8 cellular contexts compared by ENCODE assay signal in the genomic region with DNA sequence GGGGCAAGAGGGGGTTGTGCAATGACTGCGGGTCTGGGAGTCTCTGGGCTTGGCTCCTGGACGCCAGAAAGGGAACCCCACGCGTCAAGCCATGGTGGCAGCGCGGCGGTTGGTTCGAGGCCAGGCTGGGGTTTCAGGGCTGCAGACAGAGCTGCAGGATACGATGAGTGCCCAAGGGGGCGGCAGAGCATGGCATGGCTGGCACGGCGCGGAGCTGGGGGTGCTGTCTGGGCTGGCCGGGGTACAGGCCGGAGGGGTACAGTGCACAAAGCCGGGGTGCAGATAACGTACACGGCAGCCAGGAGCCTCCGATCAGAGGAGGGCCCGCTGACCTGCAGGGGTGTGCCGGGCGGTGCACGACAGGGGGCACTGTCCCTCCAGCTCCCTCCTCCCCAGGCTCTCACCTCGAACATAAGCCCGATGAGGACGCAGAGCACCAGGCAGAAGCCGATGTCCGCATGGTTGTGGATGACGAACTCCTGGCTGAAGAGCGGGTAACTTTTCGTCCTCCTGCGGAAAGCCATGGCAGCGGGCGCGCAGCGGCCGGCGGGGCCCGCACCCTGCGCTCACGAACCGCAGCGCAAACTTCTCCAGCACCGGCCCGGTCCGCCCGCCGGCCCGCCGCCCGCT. TPM values are rescaled to one million over a fixed set of nuclear protein-coding genes. Genes with fewer than 3 reads are reported as not detected.
DNase-seq lines count a peak whose midpoint lies in the region; ATAC-seq and TF ChIP-seq lines count a peak whose summit lies in the region.

No MANE protein-coding gene starts in this region.

- H3K9me3 Mint-ChIP-seq in Caco-2 (ENCODE audit: unreplicated experiment) = no peaks in the 10 kb centered on the region
- no peaks in the 10 kb centered on the region for H3K9me3 Mint-ChIP-seq in activated T-helper 2 cell treated with anti-CD3 and anti-CD28 coated beads, Interferon-gamma antibody, Interleukin-2, Interleukin-4, amounts not matched to agents 10 μg/mL and 5 μg/mL and 100 μg/mL, durations not matched to agents 14 hours and 24 hours and 36 hours
- H3K9me3 Mint-ChIP-seq in type B pancreatic cell = no peaks in the 10 kb centered on the region

- CTCF ChIA-PET in Caco-2 (lab: Charles Lee) = interaction anchor here (0.7 to 2.3 kb wide), 6 partner anchors 9 to 87 kb away, joined by 3 to 13 read pairs (median 4); no protein-coding TSS in a partner anchor
- CTCF ChIA-PET in Panc1 (lab: Charles Lee) = interaction anchor here (0.6 to 1.2 kb wide), 2 partner anchors 74 to 159 kb away, joined by 3 read pairs; no protein-coding TSS in a partner anchor

- H3K36me3 ChIP-seq in Caco-2 (ENCODE audit: control insufficient read depth, insufficient read depth, low read length) (no peaks in the 10 kb centered on the region), Panc1 (ENCODE audit: control insufficient read depth, insufficient read depth, low read length) (0 out of 2 replicates have a peak, but pooled peaks cover 2% of the 10 kb centered on the region)

- TF ChIP-seq CTCF in Caco-2 (IDR thresholded peaks at IDR 0.05; ENCODE audit: insufficient read depth in 1 of 2, low read depth in 1 of 2, low read length in 1 of 2, severe bottlenecking in 1 of 2, unreplicated experiment in 1 of 2) (peak; percentile 41 to 75), Panc1 (IDR thresholded peaks at IDR 0.05) (peak; percentile 81), omental fat pad (IDR thresholded peaks at IDR 0.05) (no peak), type B pancreatic cell (conservative IDR thresholded peaks at IDR 0.05) (peak; percentile 67)

- H3K4me3 ChIP-seq in Caco-2 (ENCODE audit: low read depth, low read length) (peak overlapping the region; percentile 80), Panc1 (ENCODE audit: low read depth in 2 of 2, low read length in 2 of 2) (peak overlapping the region; percentile 60 to 79)

- POLR2A ChIA-PET in Caco-2 (lab: Charles Lee) (interaction anchor here (0.6 to 1.4 kb wide), 6 partner anchors 10 to 1275 kb away, joined by 3 to 10 read pairs (median 4); no protein-coding TSS in a partner anchor), Panc1 (lab: Charles Lee) (interaction anchor here (0.6 to 1.4 kb wide), 3 partner anchors 13 to 155 kb away, joined by 3 to 5 read pairs (median 4); no protein-coding TSS in a partner anchor)

- peaks cover 65% of the 10 kb centered on the region for H3K4me1 ChIP-seq in Caco-2
- H3K4me1 ChIP-seq in Panc1 (ENCODE audit: control insufficient read depth, insufficient read depth, low read length) = peaks cover 37% of the 10 kb centered on the region

- ATAC-seq in GM19395 (IDR thresholded peaks at IDR 0.05; ENCODE audit: unreplicated experiment) (peak; percentile 69), HG03469 (IDR thresholded peaks at IDR 0.05; ENCODE audit: unreplicated experiment) (peak; percentile 42), Panc1 (peak; percentile 88), omental fat pad (ENCODE audit: low FRiP score) (peak; percentile 70)

- DNase-seq in Caco-2 (peak; percentile 77 to 79), Panc1 (ENCODE audit: low read depth, low spot score) (no peak), foreskin melanocyte (peak; percentile 79), omental fat pad (ENCODE audit: low spot score) (no peak), type B pancreatic cell (ENCODE audit: extremely low spot score, unreplicated experiment) (no peak)
- no peak for DNase-seq in activated T-helper 2 cell treated with anti-CD3 and anti-CD28 coated beads, Interferon-gamma antibody, Interleukin-2, Interleukin-4, amounts not matched to agents 10 μg/mL and 5 μg/mL and 100 μg/mL, durations not matched to agents 14 hours and 24 hours and 36 hours (ENCODE audit: low spot score)

- H3K4me3 Mint-ChIP-seq in Caco-2 (ENCODE audit: unreplicated experiment) = peak overlapping the region; percentile 81
- H3K4me3 Mint-ChIP-seq in activated T-helper 2 cell treated with anti-CD3 and anti-CD28 coated beads, Interferon-gamma antibody, Interleukin-2, Interleukin-4, amounts not matched to agents 10 μg/mL and 5 μg/mL and 100 μg/mL, durations not matched to agents 14 hours and 24 hours and 36 hours (ENCODE audit: low read depth) = peak overlapping the region; percentile 85
- H3K4me3 Mint-ChIP-seq in type B pancreatic cell = peak overlapping the region; percentile 85

- BruUV-seq in Caco-2 (replicated peaks; lab: Mats Ljungman, UMichigan) = no TSS peak
- no TSS peak for BruUV-seq in Panc1 (replicated peaks; lab: Mats Ljungman, UMichigan)

- peak overlapping the region; percentile 90 for H3K27ac ChIP-seq in Panc1 (ENCODE audit: low read length)

- peaks cover 21% of the 10 kb centered on the region for H3K36me3 Mint-ChIP-seq in Caco-2 (ENCODE audit: insufficient read depth, unreplicated experiment)
- peaks cover 4% of the 10 kb centered on the region for H3K36me3 Mint-ChIP-seq in activated T-helper 2 cell treated with anti-CD3 and anti-CD28 coated beads, Interferon-gamma antibody, Interleukin-2, Interleukin-4, amounts not matched to agents 10 μg/mL and 5 μg/mL and 100 μg/mL, durations not matched to agents 14 hours and 24 hours and 36 hours (ENCODE audit: low read depth)
- H3K36me3 Mint-ChIP-seq in type B pancreatic cell = peaks cover 5% of the 10 kb centered on the region

- peak overlapping the region; percentile 61 for H3K27ac Mint-ChIP-seq in Caco-2 (ENCODE audit: unreplicated experiment)
- H3K27ac Mint-ChIP-seq in activated T-helper 2 cell treated with anti-CD3 and anti-CD28 coated beads, Interferon-gamma antibody, Interleukin-2, Interleukin-4, amounts not matched to agents 10 μg/mL and 5 μg/mL and 100 μg/mL, durations not matched to agents 14 hours and 24 hours and 36 hours = peak overlapping the region; percentile 53
- peak overlapping the region; percentile 74 for H3K27ac Mint-ChIP-seq in type B pancreatic cell

- H3K9me3 ChIP-seq in Caco-2 = no peaks in the 10 kb centered on the region
- H3K9me3 ChIP-seq in Panc1 (ENCODE audit: control insufficient read depth, insufficient read depth, low read depth, low read length) = no peaks in the 10 kb centered on the region

- intact Hi-C loops in Caco-2 (cut with micrococcal nuclease; ENCODE audit: unreplicated experiment) (loop anchor here (1.0 to 10.0 kb wide), 4 partner anchors 9 to 292 kb away; a partner anchor contains a TSS), Panc1 (cut with micrococcal nuclease; ENCODE audit: unreplicated experiment) (loop anchor here (5.0 kb wide), 2 partner anchors 59 to 159 kb away; no protein-coding TSS in a partner anchor)
- intact Hi-C loops in activated T-helper 2 cell treated with anti-CD3 and anti-CD28 coated beads, Interferon-gamma antibody, Interleukin-2, Interleukin-4, amounts not matched to agents 10 μg/mL and 5 μg/mL and 100 μg/mL, durations not matched to agents 14 hours and 24 hours and 36 hours (cut with micrococcal nuclease) = loop anchor here (1.0 to 10.0 kb wide), 6 partner anchors 58 to 412 kb away; a partner anchor contains a TSS

- peaks cover 48% of the 10 kb centered on the region for H3K4me1 Mint-ChIP-seq in Caco-2 (ENCODE audit: low read depth, unreplicated experiment)
- H3K4me1 Mint-ChIP-seq in activated T-helper 2 cell treated with anti-CD3 and anti-CD28 coated beads, Interferon-gamma antibody, Interleukin-2, Interleukin-4, amounts not matched to agents 10 μg/mL and 5 μg/mL and 100 μg/mL, durations not matched to agents 14 hours and 24 hours and 36 hours (ENCODE audit: low read depth) = peaks cover 37% of the 10 kb centered on the region
- peaks cover 45% of the 10 kb centered on the region for H3K4me1 Mint-ChIP-seq in type B pancreatic cell (ENCODE audit: unreplicated experiment)

- no peaks in the 10 kb centered on the region for H3K27me3 Mint-ChIP-seq in Caco-2 (ENCODE audit: insufficient read depth, unreplicated experiment)
- H3K27me3 Mint-ChIP-seq in activated T-helper 2 cell treated with anti-CD3 and anti-CD28 coated beads, Interferon-gamma antibody, Interleukin-2, Interleukin-4, amounts not matched to agents 10 μg/mL and 5 μg/mL and 100 μg/mL, durations not matched to agents 14 hours and 24 hours and 36 hours (ENCODE audit: low read depth) = peaks cover 2% of the 10 kb centered on the region
- H3K27me3 Mint-ChIP-seq in type B pancreatic cell = no peaks in the 10 kb centered on the region

- H3K27me3 ChIP-seq in Caco-2 (replicated peaks; ENCODE audit: control insufficient read depth, insufficient read depth, low read length) = no peaks in the 10 kb centered on the region
- H3K27me3 ChIP-seq in Panc1 (ENCODE audit: control insufficient read depth, insufficient read depth, low read length) = no peaks in the 10 kb centered on the region

- in situ Hi-C loops in Panc1 (cut with HindIII; ENCODE audit: low pct_unique_long_range_greater_than_20kb, low sequenced_read_pairs) = no loop called here

RNA-seq across cellular contexts. Expression of a gene that starts 0.4 kb away (rescaled TPM):
- total RNA-seq in Caco-2 (2022) = 63.8 and 71.6 TPM in 2 replicates
- total RNA-seq in Panc1 (2021; ENCODE audit: unreplicated experiment) = 56.7 TPM
- polyA plus RNA-seq in Panc1 (2012; ENCODE audit: insufficient read length) = 32.2 TPM
- total RNA-seq in activated T-helper 2 cell treated with anti-CD3 and anti-CD28 coated beads, Interferon-gamma antibody, Interleukin-2, Interleukin-4, amounts not matched to agents 10 μg/mL and 5 μg/mL and 100 μg/mL, durations not matched to agents 14 hours and 24 hours and 36 hours = 4.7 TPM in 2 replicates
- 10 to 100 TPM; 17.8 to 29.8 (median 26.3) TPM for total RNA-seq in omental fat pad
- 17.3 and 23.0 TPM in 2 replicates for total RNA-seq in type B pancreatic cell (ENCODE audit: low replicate concordance)

Comparison
In these comparisons a context has a peak if more than half of its experiments do, and no peak if none do; other contexts are left out.
1. DNase-seq: peak in Caco-2 (2 of 2) and foreskin melanocyte (single experiment); none in Panc1 (single experiment), activated T-helper 2 cell treated with anti-CD3 and anti-CD28 coated beads, Interferon-gamma antibody, Interleukin-2, Interleukin-4, amounts not matched to agents 10 μg/mL and 5 μg/mL and 100 μg/mL, durations not matched to agents 14 hours and 24 hours and 36 hours (single experiment), omental fat pad (single experiment) and type B pancreatic cell (single experiment).
2. CTCF ChIP-seq: peak in Caco-2 (2 of 2), Panc1 (single experiment) and type B pancreatic cell (single experiment); none in omental fat pad (0 of 3).
3. Peak in every context shown above with its lines, with median percentiles within 50 percentile points of each other: H3K27ac Mint-ChIP-seq, H3K4me3 Mint-ChIP-seq and ATAC-seq.